14 cellular contexts compared by ENCODE assay signal in genomic region chrX:22220941-22221340, GRCh38. TPM values are rescaled to one million over a fixed set of nuclear protein-coding genes. Genes with fewer than 3 reads are reported as not detected.
DNase-seq lines count a peak whose midpoint lies in the region; ATAC-seq, FAIRE-seq and TF ChIP-seq lines count a peak whose summit lies in the region.
"Had no signal": no experiment of that assay in that cellular context is flagged by ENCODE, and none has a peak within 500 bp of the region (broad histone marks: within the 10 kb centered on the region; RNA-seq: fewer than 3 reads in every experiment).

No MANE protein-coding gene starts in this region.

- H3K9me1 ChIP-seq in IMR-90 (ENCODE audit: insufficient read depth, low read length) (no peaks in the 10 kb centered on the region), keratinocyte (ENCODE audit: control insufficient read depth, extremely low read depth, insufficient read depth, low read length) (no peaks in the 10 kb centered on the region)

- H3K27ac ChIP-seq in IMR-90 (ENCODE audit: insufficient read depth, low read length) (no peak overlapping the region), mammary epithelial cell (ENCODE audit: insufficient read depth, low read depth, low read length) (peak overlapping the region; percentile 90), keratinocyte (ENCODE audit: control insufficient read depth, insufficient read depth, low read length) (peak overlapping the region; percentile 74), psoas muscle (no peak overlapping the region)
- H3K27ac ChIP-seq: BLaER1 had no signal

- CTCF ChIA-PET in IMR-90 (lab: Yijun Ruan, JAX): no interaction called here
- CTCF ChIA-PET in mammary epithelial cell (lab: Charles Lee; ENCODE audit: low non-redundant PET): no interaction called here

- H4K91ac ChIP-seq in IMR-90 (ENCODE audit: insufficient read depth, low read depth, low read length): no peak overlapping the region

- H3K56ac ChIP-seq in IMR-90 (ENCODE audit: extremely low read depth, insufficient read depth, low read length): no peak overlapping the region

- H3K4me1 ChIP-seq in IMR-90 (ENCODE audit: control insufficient read depth, insufficient read depth, low read length) (no peaks in the 10 kb centered on the region), mammary epithelial cell (ENCODE audit: insufficient read depth, low read length) (peaks cover 18% of the 10 kb centered on the region), keratinocyte (ENCODE audit: control insufficient read depth, extremely low read depth, insufficient read depth, low read length) (peaks cover 14% of the 10 kb centered on the region), psoas muscle (no peaks in the 10 kb centered on the region)
- H3K4me1 ChIP-seq: BLaER1 had no signal

- no peak overlapping the region for H4K8ac ChIP-seq in IMR-90 (ENCODE audit: low read depth in 2 of 2, low read length in 2 of 2)

- no peak overlapping the region for H3K23ac ChIP-seq in IMR-90 (ENCODE audit: low read depth, low read length)

- H4K5ac ChIP-seq in IMR-90 (ENCODE audit: low read depth, low read length): no peak overlapping the region

- BruUV-seq in IMR-90 (replicated peaks; lab: Mats Ljungman, UMichigan) (no TSS peak), mammary epithelial cell (replicated peaks; lab: Mats Ljungman, UMichigan) (no TSS peak)

- no peak for TF ChIP-seq CTCF in IMR-90 (conservative IDR thresholded peaks at IDR 0.05; ENCODE audit: low read depth, low read length)
- no peak for TF ChIP-seq CTCF in mammary epithelial cell (conservative IDR thresholded peaks at IDR 0.05 in 1 of 2, IDR thresholded peaks at IDR 0.05 in 1 of 2; ENCODE audit: extremely low read depth in 1 of 2, insufficient read depth in 1 of 2, low read depth in 1 of 2, low read length in 2 of 2)
- no peak for TF ChIP-seq CTCF in keratinocyte (optimal IDR thresholded peaks at IDR 0.05 in 1 of 3, IDR thresholded peaks at IDR 0.05 in 1 of 3, conservative IDR thresholded peaks at IDR 0.05 in 1 of 3; ENCODE audit: extremely low read depth in 1 of 3, insufficient read depth in 2 of 3, low read length in 3 of 3)
- no peak for TF ChIP-seq CTCF in psoas muscle (IDR thresholded peaks at IDR 0.05)
- no peak for TF ChIP-seq CTCF in GM13976 (IDR thresholded peaks at IDR 0.05; ENCODE audit: borderline replicate concordance, control extremely low read depth, extremely low read depth, insufficient read depth, missing control alignments)

- H3K14ac ChIP-seq in IMR-90 (replicated peaks; ENCODE audit: low read depth, low read length): no peak overlapping the region

- ATAC-seq in IMR-90 (ENCODE audit: low read depth): peak; percentile 60
- no peak for ATAC-seq in psoas muscle

- intact Hi-C loops in IMR-90 (cut with micrococcal nuclease): no loop called here
- intact Hi-C loops in mammary epithelial cell (cut with micrococcal nuclease): no loop called here
- intact Hi-C loops in psoas muscle (cut with DNase I): no loop called here
- intact Hi-C loops in head of caudate nucleus (cut with DNase I): no loop called here

- H3K36me3 ChIP-seq in IMR-90 (ENCODE audit: control insufficient read depth, insufficient read depth, low read length) (no peaks in the 10 kb centered on the region), mammary epithelial cell (ENCODE audit: insufficient read depth, low read length) (no peaks in the 10 kb centered on the region), keratinocyte (ENCODE audit: control insufficient read depth in 2 of 2, extremely low read depth in 1 of 2, insufficient read depth in 2 of 2, low read length in 2 of 2) (no peaks in the 10 kb centered on the region), psoas muscle (ENCODE audit: insufficient read depth in 1 of 2, low read depth in 1 of 2) (no peaks in the 10 kb centered on the region)
- H3K36me3 ChIP-seq: BLaER1 had no signal

- no peak for TF ChIP-seq RAD21 in IMR-90 (IDR thresholded peaks at IDR 0.05; ENCODE audit: low read length)

- no peak overlapping the region for H3K4ac ChIP-seq in IMR-90 (ENCODE audit: low read depth, low read length)

- POLR2A ChIA-PET in IMR-90 (lab: Charles Lee; ENCODE audit: unreplicated experiment): interaction anchor here (0.6 kb wide), 1 partner anchor 691 kb away, joined by 3 read pairs; no protein-coding TSS in a partner anchor

- peak; percentile 11 for DNase-seq in AG08395 (ENCODE audit: low spot score)
- DNase-seq in IMR-90: peak; percentile 88
- peak; percentile 80 for DNase-seq in mammary epithelial cell
- peak; percentile 36 for DNase-seq in keratinocyte (ENCODE audit: low read depth, low spot score)
- DNase-seq in NCI-H187 treated with DMSO at 0.1 percent for 48 hours (lab: John Stamatoyannopoulos, UW): no peak
- no peak for DNase-seq in psoas muscle
- DNase-seq in head of caudate nucleus: no peak
- DNase-seq in GM13976 (ENCODE audit: low spot score): no peak
- DNase-seq: activated naive CD8-positive, alpha-beta T cell treated with anti-CD3 and anti-CD28 coated beads for 36 hours; GDM1; RPMI8226; stimulated activated CD4-positive, alpha-beta T cell treated with anti-CD3 and anti-CD28 coated beads, Interleukin-1b, Interleukin-23, amount 100 ng/mL, for 48 hours had no signal

- H3K9me3 ChIP-seq in IMR-90 (ENCODE audit: control insufficient read depth, insufficient read depth, low read length) (0 out of 2 replicates have a peak, but pooled peaks cover 2% of the 10 kb centered on the region), mammary epithelial cell (replicated peaks; ENCODE audit: insufficient read depth, low read length) (no peaks in the 10 kb centered on the region), keratinocyte (ENCODE audit: control insufficient read depth, low read depth, low read length) (no peaks in the 10 kb centered on the region), psoas muscle (no peaks in the 10 kb centered on the region)
- H3K9me3 ChIP-seq: BLaER1 had no signal

- no peaks in the 10 kb centered on the region for H3K79me2 ChIP-seq in mammary epithelial cell (ENCODE audit: insufficient read depth, low read length)
- no peaks in the 10 kb centered on the region for H3K79me2 ChIP-seq in keratinocyte (ENCODE audit: control insufficient read depth, insufficient read depth, low read length)

- peak; percentile 94 for FAIRE-seq in keratinocyte (lab: Jason Lieb, UNC)

- dilution Hi-C loops in IMR-90 (cut with HindIII; ENCODE audit: low sequenced_read_pairs, unreplicated experiment): no loop called here
- dilution Hi-C loops in mammary epithelial cell (cut with HindIII; ENCODE audit: low sequenced_read_pairs): no loop called here
- dilution Hi-C loops in keratinocyte (cut with MboI; ENCODE audit: extremely low pct_ligation_motif_present, low sequenced_read_pairs): no loop called here

- no peak overlapping the region for H2BK120ac ChIP-seq in IMR-90 (ENCODE audit: low read depth, low read length)

- H3K27me3 ChIP-seq in IMR-90 (ENCODE audit: control insufficient read depth, insufficient read depth, low read length) (no peaks in the 10 kb centered on the region), mammary epithelial cell (ENCODE audit: insufficient read depth, low read length) (no peaks in the 10 kb centered on the region), keratinocyte (ENCODE audit: control insufficient read depth, extremely low read depth, insufficient read depth, low read length) (no peaks in the 10 kb centered on the region), psoas muscle (ENCODE audit: insufficient read depth in 3 of 3, low read length in 2 of 3) (peaks cover 0 to 4% (median 0%) of the 10 kb centered on the region in 3 donors)
- H3K27me3 ChIP-seq: BLaER1 had no signal

- no peak overlapping the region for H3K4me2 ChIP-seq in IMR-90 (ENCODE audit: low read depth, low read length)
- H3K4me2 ChIP-seq in mammary epithelial cell (ENCODE audit: insufficient read depth, low read depth, low read length): peak overlapping the region; percentile 42
- H3K4me2 ChIP-seq in keratinocyte (ENCODE audit: control insufficient read depth, extremely low read depth, insufficient read depth, low read depth, low read length): peak overlapping the region; percentile 53
- H3K4me2 ChIP-seq: BLaER1 had no signal

- H2AFZ ChIP-seq in IMR-90 (replicated peaks; ENCODE audit: low read length, poor library complexity) (no peak overlapping the region), mammary epithelial cell (ENCODE audit: low read depth, low read length) (peak overlapping the region; percentile 60), keratinocyte (ENCODE audit: control insufficient read depth, low read length) (peak overlapping the region; percentile 59)

- TF ChIP-seq POLR2A in IMR-90 (IDR thresholded peaks at IDR 0.05; ENCODE audit: low read depth, low read length): no peak

- H2BK5ac ChIP-seq in IMR-90 (ENCODE audit: low read depth, low read length, poor library complexity, severe bottlenecking): peak overlapping the region; percentile 65

- no peak overlapping the region for H2BK15ac ChIP-seq in IMR-90 (ENCODE audit: low read depth, low read length)

- no peaks in the 10 kb centered on the region for H3K79me1 ChIP-seq in IMR-90 (ENCODE audit: low read depth in 1 of 2, low read length in 2 of 2)

- H3K18ac ChIP-seq in IMR-90 (ENCODE audit: low read depth, low read length): no peak overlapping the region

- H4K20me1 ChIP-seq in IMR-90 (ENCODE audit: insufficient read depth, low read length) (no peaks in the 10 kb centered on the region), mammary epithelial cell (ENCODE audit: insufficient read depth, low read length) (no peaks in the 10 kb centered on the region), keratinocyte (ENCODE audit: control insufficient read depth, extremely low read depth, insufficient read depth, low read length) (no peaks in the 10 kb centered on the region)
- H4K20me1 ChIP-seq: BLaER1 had no signal

- no peak overlapping the region for H3K4me3 ChIP-seq in IMR-90 (ENCODE audit: insufficient read depth, low read depth, low read length)
- H3K4me3 ChIP-seq in mammary epithelial cell (replicated peaks in 1 of 3; ENCODE audit: insufficient read depth in 1 of 3, low read depth in 2 of 3, low read length in 3 of 3): no peak overlapping the region
- H3K4me3 ChIP-seq in keratinocyte (ENCODE audit: control insufficient read depth in 2 of 3, extremely low read depth in 1 of 3, insufficient read depth in 2 of 3, low read depth in 1 of 3, low read length in 3 of 3): no peak overlapping the region
- no peak overlapping the region for H3K4me3 ChIP-seq in psoas muscle
- H3K4me3 ChIP-seq: BLaER1 had no signal

- no peak overlapping the region for H2AK9ac ChIP-seq in IMR-90 (replicated peaks; ENCODE audit: low read depth, low read length, poor library complexity)

- H2AK5ac ChIP-seq in IMR-90 (ENCODE audit: low read depth, low read length): no peak overlapping the region

- H3K9ac ChIP-seq in IMR-90 (ENCODE audit: low read depth, low read length) (no peak overlapping the region), mammary epithelial cell (ENCODE audit: insufficient read depth, low read length) (peak overlapping the region; percentile 7), keratinocyte (ENCODE audit: control insufficient read depth, extremely low read depth, insufficient read depth, low read length) (peak overlapping the region; percentile 25)
- H3K9ac ChIP-seq: BLaER1 had no signal

- WGBS in IMR-90 (ENCODE audit: extremely low coverage in 2 of 2, insufficient read length in 1 of 2), 2 experiments: no CpG with 5 or more reads among the region's 2 CpGs
- 4% methylated on average over 2 of the region's 2 CpGs for WGBS in mammary epithelial cell (ENCODE audit: low coverage, missing lambda C conversion rate)
- WGBS in psoas muscle, 3 donors: 76 to 92% (median 91%) methylated on average over 2 of the region's 2 CpGs

- no peak overlapping the region for H2BK20ac ChIP-seq in IMR-90 (ENCODE audit: low read depth, low read length)

- in situ Hi-C loops in IMR-90 (cut with MboI; ENCODE audit: low sequenced_read_pairs): no loop called here
- in situ Hi-C loops in mammary epithelial cell (cut with MboI; ENCODE audit: low sequenced_read_pairs in 2 of 2): no loop called here
- in situ Hi-C loops in GM13976 (cut with MboI; ENCODE audit: low sequenced_read_pairs, unreplicated experiment): no loop called here

RNA-seq across cellular contexts. Expression of gene CBLL2, which starts 51.8 kb away (rescaled TPM):
- total RNA-seq in IMR-90 (2012; rRNA removed): not detected in 2 replicates
- polyA plus RNA-seq in IMR-90 (2012; rRNA removed): not detected in 2 replicates
- not detected in 2 replicates for polyA plus RNA-seq in IMR-90 (2012; cell fraction: cytosol; rRNA removed)
- not detected in 2 replicates for polyA plus RNA-seq in IMR-90 (2012; cell fraction: nucleus; rRNA removed; ENCODE audit: low replicate concordance)
- total RNA-seq in mammary epithelial cell: not detected
- polyA plus RNA-seq in mammary epithelial cell: not detected
- polyA minus RNA-seq in mammary epithelial cell: not detected
- polyA plus RNA-seq in keratinocyte: not detected in 3 replicates
- polyA plus RNA-seq in keratinocyte (2011; ENCODE audit: low read depth): not detected
- polyA plus RNA-seq in keratinocyte (2011; cell fraction: cytosol; rRNA removed): not detected in 2 replicates
- polyA plus RNA-seq in keratinocyte (2011; cell fraction: nucleus; rRNA removed): not detected in 2 replicates
- polyA plus RNA-seq in keratinocyte (2012; ENCODE audit: low replicate concordance): not detected in 2 replicates
- polyA minus RNA-seq in keratinocyte: 0.16 TPM in 1 of 3 replicates, not detected in the others
- polyA minus RNA-seq in keratinocyte (2011; cell fraction: cytosol; rRNA and poly(A)+ RNA removed): not detected
- polyA minus RNA-seq in keratinocyte (2011; cell fraction: nucleus; rRNA and poly(A)+ RNA removed): not detected in 2 replicates
- not detected for total RNA-seq in psoas muscle
- not detected for polyA plus RNA-seq in psoas muscle
- total RNA-seq: activated naive CD8-positive, alpha-beta T cell treated with anti-CD3 and anti-CD28 coated beads for 36 hours; mesenteric fat pad had no signal

Comparison
In these comparisons a context has a peak if more than half of its experiments do, and no peak if none do; other contexts are left out.
1. DNase-seq: peak in AG08395 (single experiment), IMR-90 (single experiment), mammary epithelial cell (single experiment) and keratinocyte (single experiment); none in NCI-H187 treated with DMSO at 0.1 percent for 48 hours (single experiment), psoas muscle (0 of 2), head of caudate nucleus (0 of 42) and GM13976 (single experiment).
2. H3K27ac ChIP-seq: peak in mammary epithelial cell (single experiment) and keratinocyte (single experiment); none in IMR-90 (single experiment) and psoas muscle (single experiment).